ENCODE assay signal across 1 cellular context in the genomic region with DNA sequence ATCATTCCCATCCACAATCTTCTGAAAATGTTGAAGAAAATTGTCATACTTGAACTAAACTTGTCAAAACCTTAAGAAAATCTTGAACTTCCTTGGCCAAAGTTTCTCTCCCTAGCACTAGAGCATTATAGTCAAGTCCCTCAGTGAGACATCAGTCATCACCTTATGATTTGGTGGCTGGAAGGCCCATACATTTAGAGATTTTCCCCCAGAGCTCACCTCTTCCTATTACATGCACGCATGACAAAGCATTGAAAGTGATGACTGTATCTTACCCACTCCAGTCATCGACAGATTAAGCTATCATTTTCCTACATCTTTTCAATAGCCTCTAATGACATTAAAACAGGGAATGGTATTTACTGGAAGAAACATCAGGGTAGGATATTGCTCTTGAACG.
TF ChIP-seq lines count a peak whose summit lies in the region.

No MANE protein-coding gene starts in this region.

TF ChIP-seq in GM12878, 131 proteins besides CTCF, POLR2A, EP300 and RAD21:
- peak; percentile 36; the same call in 1 of the 2 replicates for TF ChIP-seq JUNB (IDR thresholded peaks at IDR 0.05)
TF ChIP-seq in GM12878: peak in this region for 1; not testable (repeated sequence) for 130.
